8 cellular contexts compared by ENCODE assay signal in the genomic region with DNA sequence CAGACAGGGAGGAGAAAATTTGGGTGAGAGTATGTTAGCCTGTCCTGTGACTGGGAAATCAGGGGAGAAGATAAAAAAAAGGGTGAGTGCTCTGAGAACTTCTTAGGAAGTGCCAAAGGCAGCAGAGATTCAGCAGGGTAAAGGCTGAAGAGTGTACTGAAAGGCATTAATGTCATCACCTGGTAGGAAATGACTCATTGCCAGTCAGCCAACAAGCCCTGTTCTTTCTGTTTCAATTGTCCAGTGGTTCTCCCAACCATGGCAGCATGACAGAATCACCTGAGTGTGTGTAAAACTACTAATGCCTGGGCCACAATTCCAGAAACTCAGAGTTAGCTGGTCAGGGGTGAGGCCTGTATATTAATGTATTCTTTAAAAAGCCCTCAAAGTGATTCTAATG.
DNase-seq lines count a peak whose midpoint lies in the region; ATAC-seq, FAIRE-seq and TF ChIP-seq lines count a peak whose summit lies in the region.

No MANE protein-coding gene starts in this region.

- ATAC-seq in GM18909 (IDR thresholded peaks at IDR 0.05; ENCODE audit: poor library complexity, unreplicated experiment) (peak; percentile 95), HG03103 (IDR thresholded peaks at IDR 0.05; ENCODE audit: low read depth, unreplicated experiment) (peak; percentile 84), gastrocnemius medialis (no peak)

- in situ Hi-C loops in gastrocnemius medialis (cut with MboI; ENCODE audit: low sequenced_read_pairs in 4 of 4), result no loop called here

- H3K9me3 ChIP-seq in gastrocnemius medialis, result no peaks in the 10 kb centered on the region

- H3K27me3 ChIP-seq in gastrocnemius medialis, result no peaks in the 10 kb centered on the region

- H3K4me3 ChIP-seq in gastrocnemius medialis, result no peak overlapping the region

- H3K4me1 ChIP-seq in gastrocnemius medialis, result peaks cover 0 to 4% of the 10 kb centered on the region in 2 donors

- no peak for FAIRE-seq in urothelium cell line (lab: Jason Lieb, UNC)

- H3K36me3 ChIP-seq in gastrocnemius medialis, result no peaks in the 10 kb centered on the region

- intact Hi-C loops in gastrocnemius medialis (cut with DNase I; ENCODE audit: low total_unique reads), result no loop called here

- DNase-seq in A172 (ENCODE audit: low spot score) (peak; percentile 97), amniotic epithelial cell (ENCODE audit: low read depth) (peak; percentile 53), urothelium cell line (ENCODE audit: low spot score) (peak; percentile 72), gastrocnemius medialis (no peak)
- no peak for DNase-seq in activated CD4-positive, CD25-positive, alpha-beta regulatory T cell treated with anti-CD3 and anti-CD28 coated beads, Interleukin-2, amount 50 U/mL, for 72 hours
- DNase-seq in stimulated activated CD4-positive, alpha-beta T cell treated with anti-CD3 and anti-CD28 coated beads, Interleukin-2, amount 100 ng/mL, for 48 hours, result no peak

- no peak for TF ChIP-seq CTCF in gastrocnemius medialis (IDR thresholded peaks at IDR 0.05 in 4 of 5, conservative IDR thresholded peaks at IDR 0.05 in 1 of 5)

- TF ChIP-seq POLR2A in gastrocnemius medialis (IDR thresholded peaks at IDR 0.05), result no peak

- H3K27ac ChIP-seq in gastrocnemius medialis, result no peak overlapping the region

Comparison
In these comparisons a context has a peak if more than half of its experiments do, and no peak if none do; other contexts are left out.
1. DNase-seq: peak in A172 (single experiment), amniotic epithelial cell (single experiment) and urothelium cell line (single experiment); none in activated CD4-positive, CD25-positive, alpha-beta regulatory T cell treated with anti-CD3 and anti-CD28 coated beads, Interleukin-2, amount 50 U/mL, for 72 hours (single experiment), stimulated activated CD4-positive, alpha-beta T cell treated with anti-CD3 and anti-CD28 coated beads, Interleukin-2, amount 100 ng/mL, for 48 hours (0 of 2) and gastrocnemius medialis (0 of 2).
2. ATAC-seq: peak in GM18909 (single experiment) and HG03103 (single experiment); none in gastrocnemius medialis (0 of 2).